Comparison of ENCODE assay signal across 23 cellular contexts in the genomic region with DNA sequence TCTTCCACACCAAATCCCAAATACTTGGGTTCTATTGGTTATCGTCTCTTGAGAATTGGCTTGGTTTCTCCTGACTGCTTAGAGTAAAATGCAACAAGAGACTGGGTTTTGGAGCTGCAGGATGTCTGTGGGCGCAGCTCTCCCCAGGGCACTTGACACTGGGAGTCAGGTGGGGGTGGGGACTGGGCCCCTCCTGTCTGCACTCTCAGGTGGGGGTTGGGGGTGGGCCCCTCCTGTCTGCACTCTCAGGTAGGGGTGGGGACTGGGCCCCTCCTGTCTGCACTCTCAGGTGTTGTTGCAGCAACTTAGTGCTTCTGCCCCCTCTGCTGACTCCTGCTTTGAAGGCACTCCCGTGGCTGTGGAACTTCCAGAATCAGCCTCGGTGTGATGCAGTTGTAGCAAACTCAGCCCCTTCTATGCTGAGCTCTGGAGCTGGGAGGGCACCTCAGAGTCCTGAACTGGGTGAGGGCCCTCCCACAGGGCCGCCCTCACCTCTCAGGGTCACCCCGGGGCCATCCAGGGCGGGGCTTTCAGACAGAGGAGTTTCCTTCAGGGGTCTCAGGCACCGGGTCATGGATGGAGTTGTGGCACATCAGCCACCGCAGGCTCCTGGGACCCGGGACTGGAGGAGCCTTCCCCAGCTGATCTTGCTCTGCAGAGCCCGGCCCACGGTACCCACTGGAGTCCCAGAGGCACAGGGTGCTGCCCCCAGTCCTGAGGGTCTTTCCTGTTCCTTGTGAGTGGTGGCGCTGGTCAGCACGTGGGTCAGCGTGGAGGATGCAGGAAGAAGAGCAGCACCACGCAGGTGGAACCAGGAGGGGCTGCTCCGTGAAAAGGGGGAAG. TPM values are rescaled to one million over a fixed set of nuclear protein-coding genes. Genes with fewer than 3 reads are reported as not detected.
DNase-seq lines count a peak whose midpoint lies in the region; ATAC-seq and TF ChIP-seq lines count a peak whose summit lies in the region.
"Had no signal": no experiment of that assay in that cellular context is flagged by ENCODE, and none has a peak within 500 bp of the region (broad histone marks: within the 10 kb centered on the region; RNA-seq: fewer than 3 reads in every experiment).

No MANE protein-coding gene starts in this region.

- no peaks in the 10 kb centered on the region for H3K4me1 Mint-ChIP-seq in activated T-cell treated with anti-CD3 and anti-CD28 coated beads, Interleukin-2, amount 50 U/mL, for 24 hours (ENCODE audit: low read depth)
- H3K4me1 Mint-ChIP-seq: GM23338, IgD-negative memory B cell had no signal

- DNase-seq in GM10248 (ENCODE audit: extremely low spot score) (peak; percentile 4), HuH-7.5 (ENCODE audit: low spot score) (peak; percentile 6), esophagus muscularis mucosa (ENCODE audit: extremely low spot score) (peak; percentile 70), osteoblast (ENCODE audit: insufficient read length, low spot score, missing footprints) (peak; percentile 88), psoas muscle (no peak), NCI-H1436 (lab: John Stamatoyannopoulos, UW) (no peak)
- DNase-seq in activated T-cell treated with anti-CD3 and anti-CD28 coated beads, Interleukin-2, amount 50 U/mL, for 24 hours: no peak
- DNase-seq: 8988T; Calu3; CD8-positive, alpha-beta T cell; DND-41; EL; H7; HFFc6; KG1 had no signal

- H2AFZ ChIP-seq in osteoblast (ENCODE audit: low read length): no peak overlapping the region
- H2AFZ ChIP-seq: GM23338 had no signal

- H3K27ac ChIP-seq in esophagus muscularis mucosa (replicated peaks in 1 of 4): no peak overlapping the region
- no peak overlapping the region for H3K27ac ChIP-seq in osteoblast (ENCODE audit: low read depth, low read length)
- no peak overlapping the region for H3K27ac ChIP-seq in psoas muscle
- H3K27ac ChIP-seq: BLaER1 had no signal

- ATAC-seq in HG03196 (IDR thresholded peaks at IDR 0.05; ENCODE audit: unreplicated experiment): no peak
- no peak for ATAC-seq in psoas muscle
- ATAC-seq: CD8-positive, alpha-beta T cell; GM23338; HCT116 had no signal

- POLR2A ChIA-PET in GM10248 (lab: Yijun Ruan, JAX): no interaction called here

- H3K36me3 Mint-ChIP-seq in activated T-cell treated with anti-CD3 and anti-CD28 coated beads, Interleukin-2, amount 50 U/mL, for 24 hours (ENCODE audit: low read depth): no peaks in the 10 kb centered on the region
- H3K36me3 Mint-ChIP-seq: CD14-positive monocyte; CD8-positive, alpha-beta T cell; IgD-negative memory B cell had no signal

- H3K4me3 Mint-ChIP-seq in activated T-cell treated with anti-CD3 and anti-CD28 coated beads, Interleukin-2, amount 50 U/mL, for 24 hours: no peak overlapping the region
- H3K4me3 Mint-ChIP-seq: CD14-positive monocyte; CD8-positive, alpha-beta T cell; GM23338; HFFc6; IgD-negative memory B cell had no signal

- H3K9me3 Mint-ChIP-seq in activated T-cell treated with anti-CD3 and anti-CD28 coated beads, Interleukin-2, amount 50 U/mL, for 24 hours: no peaks in the 10 kb centered on the region
- H3K9me3 Mint-ChIP-seq: CD8-positive, alpha-beta T cell; HFFc6; IgD-negative memory B cell had no signal

- no peaks in the 10 kb centered on the region for H3K79me2 ChIP-seq in osteoblast (ENCODE audit: insufficient read depth, low read length)

- TF ChIP-seq POLR2A in esophagus muscularis mucosa (IDR thresholded peaks at IDR 0.05; ENCODE audit: low read depth): no peak

- 82% methylated on average over 14 of the region's 17 CpGs for WGBS in esophagus muscularis mucosa
- 82 to 87% (median 85%) methylated on average over 17 of the region's 17 CpGs for WGBS in psoas muscle, 3 donors

- peaks cover 19% of the 10 kb centered on the region for H3K27me3 Mint-ChIP-seq in activated T-cell treated with anti-CD3 and anti-CD28 coated beads, Interleukin-2, amount 50 U/mL, for 24 hours

- no peaks in the 10 kb centered on the region for H3K9me3 ChIP-seq in esophagus muscularis mucosa
- no peaks in the 10 kb centered on the region for H3K9me3 ChIP-seq in osteoblast (ENCODE audit: low read depth, low read length)
- no peaks in the 10 kb centered on the region for H3K9me3 ChIP-seq in psoas muscle

- H3K27me3 ChIP-seq in esophagus muscularis mucosa (peaks cover 0 to 5% (median 0%) of the 10 kb centered on the region in 4 donors), osteoblast (ENCODE audit: insufficient read depth, low read length) (no peaks in the 10 kb centered on the region), psoas muscle (ENCODE audit: insufficient read depth in 3 of 3, low read length in 2 of 3) (peaks cover 0 to 4% (median 3%) of the 10 kb centered on the region in 3 donors)
- H3K27me3 ChIP-seq: BLaER1 had no signal

- no peaks in the 10 kb centered on the region for H4K20me1 ChIP-seq in osteoblast (ENCODE audit: insufficient read depth, low read length)
- H4K20me1 ChIP-seq: BLaER1 had no signal

- no peak for TF ChIP-seq CTCF in GM10248 (IDR thresholded peaks at IDR 0.05; ENCODE audit: control extremely low read depth, extremely low read depth, low read depth, missing control alignments)
- no peak for TF ChIP-seq CTCF in esophagus muscularis mucosa (IDR thresholded peaks at IDR 0.05)
- TF ChIP-seq CTCF in osteoblast (IDR thresholded peaks at IDR 0.05; ENCODE audit: extremely low read depth, low read depth, low read length): no peak
- no peak for TF ChIP-seq CTCF in psoas muscle (IDR thresholded peaks at IDR 0.05)

- H3K4me3 ChIP-seq in esophagus muscularis mucosa (no peak overlapping the region), osteoblast (ENCODE audit: insufficient read depth, low read length) (no peak overlapping the region), psoas muscle (no peak overlapping the region)
- H3K4me3 ChIP-seq: BLaER1, GM23338 had no signal

- intact Hi-C loops in esophagus muscularis mucosa (cut with DNase I): loop anchor here (10.0 kb wide), 2 partner anchors 136 to 576 kb away; a partner anchor contains a TSS
- intact Hi-C loops in psoas muscle (cut with DNase I): loop anchor here in 1 of 2 donors (10.0 kb wide), 1 partner anchor 186 kb away; no protein-coding TSS in a partner anchor

- no peak overlapping the region for H3K4me2 ChIP-seq in osteoblast (ENCODE audit: insufficient read depth, low read length)
- H3K4me2 ChIP-seq: BLaER1, GM23338 had no signal

- H3K4me1 ChIP-seq in esophagus muscularis mucosa: no peaks in the 10 kb centered on the region
- peaks cover 3% of the 10 kb centered on the region for H3K4me1 ChIP-seq in osteoblast (ENCODE audit: insufficient read depth, low read length)
- no peaks in the 10 kb centered on the region for H3K4me1 ChIP-seq in psoas muscle
- H3K4me1 ChIP-seq: BLaER1 had no signal

- no peaks in the 10 kb centered on the region for H3K36me3 ChIP-seq in esophagus muscularis mucosa
- no peaks in the 10 kb centered on the region for H3K36me3 ChIP-seq in osteoblast (ENCODE audit: insufficient read depth, low read length)
- no peaks in the 10 kb centered on the region for H3K36me3 ChIP-seq in psoas muscle (ENCODE audit: insufficient read depth in 1 of 2, low read depth in 1 of 2)
- H3K36me3 ChIP-seq: BLaER1 had no signal

- TF ChIP-seq EP300 in esophagus muscularis mucosa (IDR thresholded peaks at IDR 0.05): no peak

- no peak overlapping the region for H3K27ac Mint-ChIP-seq in activated T-cell treated with anti-CD3 and anti-CD28 coated beads, Interleukin-2, amount 50 U/mL, for 24 hours
- H3K27ac Mint-ChIP-seq: CD8-positive, alpha-beta T cell; GM23338; HFFc6; IgD-negative memory B cell had no signal

- CTCF ChIA-PET in GM10248 (lab: Yijun Ruan, JAX): no interaction called here

RNA-seq across cellular contexts. Expression of a gene that starts 22.9 kb away (rescaled TPM):
- total RNA-seq in esophagus muscularis mucosa: not detected
- total RNA-seq in osteoblast: not detected in 2 replicates
- total RNA-seq in psoas muscle: under 1 TPM in 1 of 4 donors, not detected in 3; 0.42 TPM
- polyA plus RNA-seq in psoas muscle: 1 to 10 TPM in 2 of 3 donors, under 1 TPM in 1; 0.38 to 2.7 (median 1.0) TPM
- total RNA-seq: A673; Calu3; CD8-positive, alpha-beta T cell; G401; GM23338; H7; HFFc6 had no signal
- polyA plus RNA-seq: CD14-positive monocyte, IgD-negative memory B cell had no signal

Comparison
In these comparisons a context has a peak if more than half of its experiments do, and no peak if none do; other contexts are left out.
1. DNase-seq: peak in GM10248 (single experiment), HuH-7.5 (single experiment), esophagus muscularis mucosa (single experiment) and osteoblast (single experiment); none in psoas muscle (0 of 2), NCI-H1436 (single experiment) and activated T-cell treated with anti-CD3 and anti-CD28 coated beads, Interleukin-2, amount 50 U/mL, for 24 hours (single experiment).